Comparison of ENCODE assay signal across 1 cellular context in genomic region chr1:207797229-207797973, GRCh38.
TF ChIP-seq lines count a peak whose summit lies in the region.

No MANE protein-coding gene starts in this region.

TF ChIP-seq in K562, 482 proteins besides CTCF, POLR2A, EP300 and RAD21 (continued from another document and continues in another):
- TF ChIP-seq MLLT1 (IDR thresholded peaks at IDR 0.05) (no peak), ZNF384 (IDR thresholded peaks at IDR 0.05; ENCODE audit: low read depth, low read length) (peak; percentile 86), NCOA6 (IDR thresholded peaks at IDR 0.05) (no peak), FOSL1 (tag; conservative IDR thresholded peaks at IDR 0.05) (peak; percentile 96), CAMTA2 (CRISPR knock-in tag; conservative IDR thresholded peaks at IDR 0.05) (no peak), SP2 (IDR thresholded peaks at IDR 0.05; ENCODE audit: extremely low read depth, low read depth, low read length, poor library complexity, severe bottlenecking) (no peak), JUN (IDR thresholded peaks at IDR 0.05; ENCODE audit: borderline replicate concordance, low read depth, low read length) (peak; percentile 80; the same call in 1 of the 2 replicates), JUN (CRISPR knock-in tag; IDR thresholded peaks at IDR 0.05; ENCODE audit: borderline replicate concordance) (no peak), KAT2B (IDR thresholded peaks at IDR 0.05; ENCODE audit: low read depth, low read length) (no peak), ZNF274 (IDR thresholded peaks at IDR 0.05; ENCODE audit: borderline replicate concordance, low read depth, low read length) (no peak), MIER1 (IDR thresholded peaks at IDR 0.05; ENCODE audit: low read depth) (no peak), ZBTB7A (IDR thresholded peaks at IDR 0.05; ENCODE audit: borderline replicate concordance, control insufficient read depth, low read depth, low read length) (no peak), ZNF75A (CRISPR knock-in tag; IDR thresholded peaks at IDR 0.05) (0 out of 2 replicates have a peak, but pooled peaks have one; percentile 40), ATF4 (CRISPR knock-in tag; IDR thresholded peaks at IDR 0.05) (0 out of 2 replicates have a peak, but pooled peaks have one; percentile 52), PKNOX1 (IDR thresholded peaks at IDR 0.05) (peak; percentile 51), HNRNPLL (IDR thresholded peaks at IDR 0.05; ENCODE audit: low read depth, low read length, poor library complexity, severe bottlenecking) (no peak), SAFB2 (IDR thresholded peaks at IDR 0.05; ENCODE audit: borderline replicate concordance, low read depth, low read length, severe bottlenecking) (no peak), RB1 (IDR thresholded peaks at IDR 0.05; ENCODE audit: low read depth) (no peak; the same call in 1 of the 2 replicates), CC2D1A (IDR thresholded peaks at IDR 0.05) (0 out of 2 replicates have a peak, but pooled peaks have one; percentile 42), GATAD2A (IDR thresholded peaks at IDR 0.05) (no peak), TEAD4 (IDR thresholded peaks at IDR 0.05; ENCODE audit: low read length) (peak; percentile 27; the same call in 1 of the 2 replicates), TEAD4 (CRISPR knock-in tag; IDR thresholded peaks at IDR 0.05; ENCODE audit: borderline replicate concordance) (no peak), ARID3B (CRISPR knock-in tag; IDR thresholded peaks at IDR 0.05; ENCODE audit: borderline replicate concordance) (no peak), ZNF408 (CRISPR knock-in tag; IDR thresholded peaks at IDR 0.05; ENCODE audit: low read depth) (no peak), ELK3 (CRISPR knock-in tag; IDR thresholded peaks at IDR 0.05) (no peak), POLR2B (IDR thresholded peaks at IDR 0.05; ENCODE audit: low read depth, partially characterized antibody) (peak; percentile 16), DEAF1 (CRISPR knock-in tag; IDR thresholded peaks at IDR 0.05) (peak; percentile 73), PHB2 (IDR thresholded peaks at IDR 0.05; ENCODE audit: low read depth) (no peak), JUND (IDR thresholded peaks at IDR 0.05; ENCODE audit: borderline replicate concordance, low read depth, low read length) (peak; percentile 90), JUND (tag; IDR thresholded peaks at IDR 0.05; ENCODE audit: borderline replicate concordance, low read depth, low read length) (peak; percentile 93), NFRKB (IDR thresholded peaks at IDR 0.05; ENCODE audit: low read depth) (no peak), TFAM (CRISPR knock-in tag; conservative IDR thresholded peaks at IDR 0.05) (no peak), CSDE1 (IDR thresholded peaks at IDR 0.05) (no peak), MBD2 (IDR thresholded peaks at IDR 0.05; ENCODE audit: borderline replicate concordance, low read depth) (no peak)
- TF ChIP-seq, protein P1, sequence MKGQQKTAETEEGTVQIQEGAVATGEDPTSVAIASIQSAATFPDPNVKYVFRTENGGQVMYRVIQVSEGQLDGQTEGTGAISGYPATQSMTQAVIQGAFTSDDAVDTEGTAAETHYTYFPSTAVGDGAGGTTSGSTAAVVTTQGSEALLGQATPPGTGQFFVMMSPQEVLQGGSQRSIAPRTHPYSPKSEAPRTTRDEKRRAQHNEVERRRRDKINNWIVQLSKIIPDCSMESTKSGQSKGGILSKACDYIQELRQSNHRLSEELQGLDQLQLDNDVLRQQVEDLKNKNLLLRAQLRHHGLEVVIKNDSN (CRISPR knock-in tag; IDR thresholded peaks at IDR 0.05), result no peak
- TF ChIP-seq, protein P2, sequence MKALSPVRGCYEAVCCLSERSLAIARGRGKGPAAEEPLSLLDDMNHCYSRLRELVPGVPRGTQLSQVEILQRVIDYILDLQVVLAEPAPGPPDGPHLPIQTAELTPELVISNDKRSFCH (CRISPR knock-in tag; IDR thresholded peaks at IDR 0.05), result no peak
- TF ChIP-seq, protein P2 (tag; IDR thresholded peaks at IDR 0.05), result no peak
- TF ChIP-seq, protein P3, sequence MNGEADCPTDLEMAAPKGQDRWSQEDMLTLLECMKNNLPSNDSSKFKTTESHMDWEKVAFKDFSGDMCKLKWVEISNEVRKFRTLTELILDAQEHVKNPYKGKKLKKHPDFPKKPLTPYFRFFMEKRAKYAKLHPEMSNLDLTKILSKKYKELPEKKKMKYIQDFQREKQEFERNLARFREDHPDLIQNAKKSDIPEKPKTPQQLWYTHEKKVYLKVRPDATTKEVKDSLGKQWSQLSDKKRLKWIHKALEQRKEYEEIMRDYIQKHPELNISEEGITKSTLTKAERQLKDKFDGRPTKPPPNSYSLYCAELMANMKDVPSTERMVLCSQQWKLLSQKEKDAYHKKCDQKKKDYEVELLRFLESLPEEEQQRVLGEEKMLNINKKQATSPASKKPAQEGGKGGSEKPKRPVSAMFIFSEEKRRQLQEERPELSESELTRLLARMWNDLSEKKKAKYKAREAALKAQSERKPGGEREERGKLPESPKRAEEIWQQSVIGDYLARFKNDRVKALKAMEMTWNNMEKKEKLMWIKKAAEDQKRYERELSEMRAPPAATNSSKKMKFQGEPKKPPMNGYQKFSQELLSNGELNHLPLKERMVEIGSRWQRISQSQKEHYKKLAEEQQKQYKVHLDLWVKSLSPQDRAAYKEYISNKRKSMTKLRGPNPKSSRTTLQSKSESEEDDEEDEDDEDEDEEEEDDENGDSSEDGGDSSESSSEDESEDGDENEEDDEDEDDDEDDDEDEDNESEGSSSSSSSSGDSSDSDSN (IDR thresholded peaks at IDR 0.05; ENCODE audit: borderline replicate concordance in 1 of 2, low read depth in 2 of 2, low read length in 2 of 2), result no peak
- TF ChIP-seq, protein P4, sequence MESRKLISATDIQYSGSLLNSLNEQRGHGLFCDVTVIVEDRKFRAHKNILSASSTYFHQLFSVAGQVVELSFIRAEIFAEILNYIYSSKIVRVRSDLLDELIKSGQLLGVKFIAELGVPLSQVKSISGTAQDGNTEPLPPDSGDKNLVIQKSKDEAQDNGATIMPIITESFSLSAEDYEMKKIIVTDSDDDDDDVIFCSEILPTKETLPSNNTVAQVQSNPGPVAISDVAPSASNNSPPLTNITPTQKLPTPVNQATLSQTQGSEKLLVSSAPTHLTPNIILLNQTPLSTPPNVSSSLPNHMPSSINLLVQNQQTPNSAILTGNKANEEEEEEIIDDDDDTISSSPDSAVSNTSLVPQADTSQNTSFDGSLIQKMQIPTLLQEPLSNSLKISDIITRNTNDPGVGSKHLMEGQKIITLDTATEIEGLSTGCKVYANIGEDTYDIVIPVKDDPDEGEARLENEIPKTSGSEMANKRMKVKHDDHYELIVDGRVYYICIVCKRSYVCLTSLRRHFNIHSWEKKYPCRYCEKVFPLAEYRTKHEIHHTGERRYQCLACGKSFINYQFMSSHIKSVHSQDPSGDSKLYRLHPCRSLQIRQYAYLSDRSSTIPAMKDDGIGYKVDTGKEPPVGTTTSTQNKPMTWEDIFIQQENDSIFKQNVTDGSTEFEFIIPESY (CRISPR knock-in tag; IDR thresholded peaks at IDR 0.05), result no peak
- TF ChIP-seq, protein P5, sequence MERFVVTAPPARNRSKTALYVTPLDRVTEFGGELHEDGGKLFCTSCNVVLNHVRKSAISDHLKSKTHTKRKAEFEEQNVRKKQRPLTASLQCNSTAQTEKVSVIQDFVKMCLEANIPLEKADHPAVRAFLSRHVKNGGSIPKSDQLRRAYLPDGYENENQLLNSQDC (CRISPR knock-in tag; IDR thresholded peaks at IDR 0.05), result no peak
- TF ChIP-seq, protein P6, sequence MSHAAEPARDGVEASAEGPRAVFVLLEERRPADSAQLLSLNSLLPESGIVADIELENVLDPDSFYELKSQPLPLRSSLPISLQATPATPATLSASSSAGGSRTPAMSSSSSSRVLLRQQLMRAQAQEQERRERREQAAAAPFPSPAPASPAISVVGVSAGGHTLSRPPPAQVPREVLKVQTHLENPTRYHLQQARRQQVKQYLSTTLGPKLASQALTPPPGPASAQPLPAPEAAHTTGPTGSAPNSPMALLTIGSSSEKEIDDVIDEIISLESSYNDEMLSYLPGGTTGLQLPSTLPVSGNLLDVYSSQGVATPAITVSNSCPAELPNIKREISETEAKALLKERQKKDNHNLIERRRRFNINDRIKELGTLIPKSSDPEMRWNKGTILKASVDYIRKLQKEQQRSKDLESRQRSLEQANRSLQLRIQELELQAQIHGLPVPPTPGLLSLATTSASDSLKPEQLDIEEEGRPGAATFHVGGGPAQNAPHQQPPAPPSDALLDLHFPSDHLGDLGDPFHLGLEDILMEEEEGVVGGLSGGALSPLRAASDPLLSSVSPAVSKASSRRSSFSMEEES (CRISPR knock-in tag; IDR thresholded peaks at IDR 0.05), result no peak
